In genomic region chr7:140079121-140079536, GRCh38 we compare ENCODE assay signal across 8 cellular contexts. TPM values are rescaled to one million over a fixed set of nuclear protein-coding genes. Genes with fewer than 3 reads are reported as not detected.
A peak's percentile ranks its signal among the peaks of the same experiment; 100 is the strongest.
DNase-seq lines count a peak whose midpoint lies in the region; ATAC-seq, FAIRE-seq and TF ChIP-seq lines count a peak whose summit lies in the region.

No MANE protein-coding gene starts in this region.

- H3K4me3 ChIP-seq in DND-41 (ENCODE audit: low read depth in 1 of 2, low read length in 2 of 2): no peak overlapping the region
- no peak overlapping the region for H3K4me3 ChIP-seq in NB4 (ENCODE audit: low read depth, low read length)

- no peaks in the 10 kb centered on the region for H3K79me2 ChIP-seq in DND-41 (ENCODE audit: insufficient read depth, low read length)

- FAIRE-seq in GM12891 (lab: Jason Lieb, UNC): no peak

- no peaks in the 10 kb centered on the region for H3K9me3 ChIP-seq in DND-41 (ENCODE audit: insufficient read depth, low read length, severe bottlenecking)

- H3K36me3 ChIP-seq in DND-41 (ENCODE audit: insufficient read depth, low read length): no peaks in the 10 kb centered on the region

- no peak for ATAC-seq in DND-41 (ENCODE audit: insufficient read depth, low read depth)

- H3K27me3 ChIP-seq in DND-41 (ENCODE audit: insufficient read depth, low read length, poor library complexity): no peaks in the 10 kb centered on the region

- no peaks in the 10 kb centered on the region for H4K20me1 ChIP-seq in DND-41 (ENCODE audit: insufficient read depth, low read length)

- H3K4me2 ChIP-seq in DND-41 (ENCODE audit: insufficient read depth, low read length): no peak overlapping the region

- H3K9ac ChIP-seq in DND-41 (ENCODE audit: low read depth, low read length): no peak overlapping the region

- DNase-seq in DND-41 (no peak), NB4 (ENCODE audit: low read depth) (peak; percentile 61), cerebellum (ENCODE audit: low spot score) (peak; percentile 33), myocyte (ENCODE audit: low read depth) (peak; percentile 99), NCI-H2081 treated with DMSO at 0.1 percent for 48 hours (lab: John Stamatoyannopoulos, UW) (no peak), GM12891 (ENCODE audit: insufficient read length, low spot score) (no peak), inferior parietal cortex (ENCODE audit: extremely low spot score) (no peak)
- no peak for DNase-seq in activated CD4-positive, alpha-beta T cell treated with anti-CD3 and anti-CD28 coated beads, Interleukin-2, amount 50 U/mL, for 4 hours

- TF ChIP-seq CTCF in DND-41 (IDR thresholded peaks at IDR 0.05; ENCODE audit: borderline replicate concordance, extremely low read depth, low read length, poor library complexity, severe bottlenecking): peak; percentile 28
- peak; percentile 55 for TF ChIP-seq CTCF in NB4 (IDR thresholded peaks at IDR 0.05; ENCODE audit: low read depth, low read length)

- H2AFZ ChIP-seq in DND-41 (ENCODE audit: low read depth, low read length): no peak overlapping the region

- TF ChIP-seq POLR2A in NB4 (IDR thresholded peaks at IDR 0.05; ENCODE audit: extremely low read depth, insufficient read length) (no peak), GM12891 (IDR thresholded peaks at IDR 0.05; ENCODE audit: low read depth, low read length) (no peak)

- peaks cover 10% of the 10 kb centered on the region for H3K4me1 ChIP-seq in DND-41 (ENCODE audit: insufficient read depth, low read length)

- H3K27ac ChIP-seq in DND-41 (ENCODE audit: low read length): no peak overlapping the region

TF ChIP-seq in GM12891, 5 proteins besides CTCF, POLR2A, EP300 and RAD21:
- TF ChIP-seq POLR2AphosphoS5 (IDR thresholded peaks at IDR 0.05; ENCODE audit: low read depth, low read length): no peak
- TF ChIP-seq SPI1 (IDR thresholded peaks at IDR 0.05; ENCODE audit: low read depth, low read length): no peak
- no peak for TF ChIP-seq TAF1 (IDR thresholded peaks at IDR 0.05; ENCODE audit: low read depth, low read length)
- no peak for TF ChIP-seq POU2F2 (IDR thresholded peaks at IDR 0.05; ENCODE audit: low read depth, low read length)
- no peak for TF ChIP-seq PAX5 (IDR thresholded peaks at IDR 0.05; ENCODE audit: insufficient read depth, low read length, severe bottlenecking)

RNA-seq across cellular contexts. Expression of gene PARP12, which starts 16.4 kb away (rescaled TPM):
- total RNA-seq in cerebellum: 8.1 TPM
- total RNA-seq in myocyte: 15.8 and 17.4 TPM in 2 replicates
- 5.4 TPM for polyA plus RNA-seq in myocyte (2012)
- 9.0 TPM for polyA plus RNA-seq in GM12891 (2012; ENCODE audit: low read depth, missing spikeins)

Comparison
In these comparisons a context has a peak if more than half of its experiments do, and no peak if none do; other contexts are left out.
1. DNase-seq: peak in NB4 (single experiment), cerebellum (single experiment) and myocyte (single experiment); none in DND-41 (single experiment), NCI-H2081 treated with DMSO at 0.1 percent for 48 hours (single experiment), GM12891 (single experiment), activated CD4-positive, alpha-beta T cell treated with anti-CD3 and anti-CD28 coated beads, Interleukin-2, amount 50 U/mL, for 4 hours (0 of 2) and inferior parietal cortex (single experiment).